ENCODE assay signal across 8 cellular contexts in the genomic region with DNA sequence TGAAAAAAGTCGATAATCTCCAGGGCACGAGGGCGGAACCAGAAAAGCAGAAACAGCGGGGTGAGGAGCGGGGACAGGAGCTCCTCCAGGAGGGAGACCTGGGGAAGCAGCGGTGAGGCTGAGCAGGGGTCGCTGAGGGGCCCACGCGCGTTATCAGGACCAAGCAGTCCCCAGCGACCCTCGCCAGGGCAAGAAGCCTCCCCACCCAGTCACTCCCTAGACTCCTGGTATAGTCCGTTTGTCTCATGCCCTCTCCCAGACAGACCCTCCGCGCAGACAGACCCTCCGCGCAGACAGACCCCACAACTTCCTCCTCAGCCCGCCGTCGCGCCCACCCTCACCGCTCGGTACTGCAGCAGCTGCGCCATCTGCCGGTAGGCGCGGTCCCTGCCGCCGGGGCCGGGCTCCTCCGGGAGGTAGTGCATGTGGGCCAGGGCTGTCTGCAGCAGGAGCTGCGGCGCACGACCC. TPM values are rescaled to one million over a fixed set of nuclear protein-coding genes. Genes with fewer than 3 reads are reported as not detected.
DNase-seq lines count a peak whose midpoint lies in the region; ATAC-seq and TF ChIP-seq lines count a peak whose summit lies in the region.

No MANE protein-coding gene starts in this region.

- peaks cover 21 to 52% (median 28%) of the 10 kb centered on the region in 3 donors for H3K4me1 ChIP-seq in esophagus squamous epithelium

- TF ChIP-seq RAD21 in neural cell (conservative IDR thresholded peaks at IDR 0.05) = peak; percentile 75

- H3K9me3 Mint-ChIP-seq in stimulated activated naive CD8-positive, alpha-beta T cell treated with anti-CD3 and anti-CD28 coated beads, Interleukin-15, amount 100 ng/mL, for 72 hours = no peaks in the 10 kb centered on the region

- TF ChIP-seq POLR2A in esophagus squamous epithelium (IDR thresholded peaks at IDR 0.05) = no peak

- H3K27me3 ChIP-seq in esophagus squamous epithelium = peaks cover 0 to 84% (median 7%) of the 10 kb centered on the region in 4 donors
- peaks cover 25% of the 10 kb centered on the region for H3K27me3 ChIP-seq in neural cell (ENCODE audit: insufficient read depth, low read depth, low read length)

- no peak overlapping the region for H3K4me2 ChIP-seq in neural cell (ENCODE audit: low read length)

- H3K4me3 ChIP-seq in esophagus squamous epithelium (peak overlapping the region in 3 of 4 donors; percentile 16 to 60 (median 38)), neural cell (ENCODE audit: low read length) (peak overlapping the region; percentile 61)

- H3K9me2 ChIP-seq in neural cell (ENCODE audit: insufficient read depth, low read length) = no peaks in the 10 kb centered on the region

- 5 to 9% methylated on average over 22 to 24 of the region's 34 CpGs for WGBS in esophagus squamous epithelium, 2 donors

- no peak for TF ChIP-seq EP300 in neural cell (conservative IDR thresholded peaks at IDR 0.05; ENCODE audit: poor library complexity, severe bottlenecking)

- H3K4me3 Mint-ChIP-seq in stimulated activated naive CD8-positive, alpha-beta T cell treated with anti-CD3 and anti-CD28 coated beads, Interleukin-15, amount 100 ng/mL, for 72 hours = peak overlapping the region; percentile 88 to 91

- no peaks in the 10 kb centered on the region for H3K79me2 ChIP-seq in neural cell (replicated peaks; ENCODE audit: insufficient read depth, low read length)

- peaks cover 25% of the 10 kb centered on the region for H3K27me3 Mint-ChIP-seq in stimulated activated naive CD8-positive, alpha-beta T cell treated with anti-CD3 and anti-CD28 coated beads, Interleukin-15, amount 100 ng/mL, for 72 hours

- no peak overlapping the region for H2AFZ ChIP-seq in neural cell (ENCODE audit: low read depth, low read length)

- peaks cover 68% of the 10 kb centered on the region for H3K4me1 Mint-ChIP-seq in stimulated activated naive CD8-positive, alpha-beta T cell treated with anti-CD3 and anti-CD28 coated beads, Interleukin-15, amount 100 ng/mL, for 72 hours

- peak; percentile 66 for ATAC-seq in HG02759 (IDR thresholded peaks at IDR 0.05; ENCODE audit: unreplicated experiment)
- peak; percentile 78 for ATAC-seq in stimulated activated naive CD8-positive, alpha-beta T cell treated with anti-CD3 and anti-CD28 coated beads, Interleukin-15, amount 100 ng/mL, for 72 hours

- intact Hi-C loops in esophagus squamous epithelium (cut with DNase I) = no loop called here

- peak overlapping the region; percentile 31 for H3K9ac ChIP-seq in neural cell (ENCODE audit: low read length)

- H4K20me1 ChIP-seq in neural cell (ENCODE audit: insufficient read depth) = no peaks in the 10 kb centered on the region

- DNase-seq in GDM1 (lab: John Stamatoyannopoulos, UW) (peak; percentile 48), NOMO-1 treated with DMSO at 0.1 percent for 48 hours (lab: John Stamatoyannopoulos, UW; ENCODE audit: unreplicated experiment) (peak; percentile 15), esophagus squamous epithelium (lab: John Stamatoyannopoulos, UW) (no peak), NCI-H2107 treated with DMSO at 0.1 percent for 48 hours (lab: John Stamatoyannopoulos, UW; ENCODE audit: unreplicated experiment) (no peak)
- DNase-seq in activated T-cell treated with anti-CD3 and anti-CD28 coated beads, Interleukin-2, amount 50 U/mL, for 1 hour = peak; percentile 88
- peak; percentile 84 to 87 for DNase-seq in stimulated activated naive CD8-positive, alpha-beta T cell treated with anti-CD3 and anti-CD28 coated beads, Interleukin-15, amount 100 ng/mL, for 72 hours

- H3K36me3 ChIP-seq in esophagus squamous epithelium = no peaks in the 10 kb centered on the region
- H3K36me3 ChIP-seq in neural cell (ENCODE audit: insufficient read depth, low read length) = no peaks in the 10 kb centered on the region

- H3K27ac Mint-ChIP-seq in stimulated activated naive CD8-positive, alpha-beta T cell treated with anti-CD3 and anti-CD28 coated beads, Interleukin-15, amount 100 ng/mL, for 72 hours = peak overlapping the region; percentile 42 to 93

- TF ChIP-seq CTCF in esophagus squamous epithelium (IDR thresholded peaks at IDR 0.05) = peak; percentile 78 to 92 (median 86)
- peak; percentile 91 for TF ChIP-seq CTCF in neural cell (IDR thresholded peaks at IDR 0.05; ENCODE audit: poor library complexity, severe bottlenecking)

- H3K27ac ChIP-seq in esophagus squamous epithelium (no peak overlapping the region), neural cell (ENCODE audit: low read length) (no peak overlapping the region)

- no peaks in the 10 kb centered on the region for H3F3A ChIP-seq in neural cell (ENCODE audit: insufficient read depth, low read length, poor library complexity, severe bottlenecking)

- no peaks in the 10 kb centered on the region for H3K9me3 ChIP-seq in esophagus squamous epithelium
- no peaks in the 10 kb centered on the region for H3K9me3 ChIP-seq in neural cell (ENCODE audit: low read length)

TF ChIP-seq in neural cell, 6 proteins besides CTCF, POLR2A, EP300 and RAD21:
- TF ChIP-seq, protein P1, sequence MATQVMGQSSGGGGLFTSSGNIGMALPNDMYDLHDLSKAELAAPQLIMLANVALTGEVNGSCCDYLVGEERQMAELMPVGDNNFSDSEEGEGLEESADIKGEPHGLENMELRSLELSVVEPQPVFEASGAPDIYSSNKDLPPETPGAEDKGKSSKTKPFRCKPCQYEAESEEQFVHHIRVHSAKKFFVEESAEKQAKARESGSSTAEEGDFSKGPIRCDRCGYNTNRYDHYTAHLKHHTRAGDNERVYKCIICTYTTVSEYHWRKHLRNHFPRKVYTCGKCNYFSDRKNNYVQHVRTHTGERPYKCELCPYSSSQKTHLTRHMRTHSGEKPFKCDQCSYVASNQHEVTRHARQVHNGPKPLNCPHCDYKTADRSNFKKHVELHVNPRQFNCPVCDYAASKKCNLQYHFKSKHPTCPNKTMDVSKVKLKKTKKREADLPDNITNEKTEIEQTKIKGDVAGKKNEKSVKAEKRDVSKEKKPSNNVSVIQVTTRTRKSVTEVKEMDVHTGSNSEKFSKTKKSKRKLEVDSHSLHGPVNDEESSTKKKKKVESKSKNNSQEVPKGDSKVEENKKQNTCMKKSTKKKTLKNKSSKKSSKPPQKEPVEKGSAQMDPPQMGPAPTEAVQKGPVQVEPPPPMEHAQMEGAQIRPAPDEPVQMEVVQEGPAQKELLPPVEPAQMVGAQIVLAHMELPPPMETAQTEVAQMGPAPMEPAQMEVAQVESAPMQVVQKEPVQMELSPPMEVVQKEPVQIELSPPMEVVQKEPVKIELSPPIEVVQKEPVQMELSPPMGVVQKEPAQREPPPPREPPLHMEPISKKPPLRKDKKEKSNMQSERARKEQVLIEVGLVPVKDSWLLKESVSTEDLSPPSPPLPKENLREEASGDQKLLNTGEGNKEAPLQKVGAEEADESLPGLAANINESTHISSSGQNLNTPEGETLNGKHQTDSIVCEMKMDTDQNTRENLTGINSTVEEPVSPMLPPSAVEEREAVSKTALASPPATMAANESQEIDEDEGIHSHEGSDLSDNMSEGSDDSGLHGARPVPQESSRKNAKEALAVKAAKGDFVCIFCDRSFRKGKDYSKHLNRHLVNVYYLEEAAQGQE (IDR thresholded peaks at IDR 0.05; ENCODE audit: borderline replicate concordance) = no peak
- peak; percentile 84 for TF ChIP-seq SMC3 (conservative IDR thresholded peaks at IDR 0.05; ENCODE audit: poor library complexity)
- no peak for TF ChIP-seq EZH2 (IDR thresholded peaks at IDR 0.05; ENCODE audit: borderline replicate concordance, insufficient read depth, low read length, poor library complexity, severe bottlenecking)
- TF ChIP-seq POLR2AphosphoS5 (IDR thresholded peaks at IDR 0.05) = no peak

RNA-seq across cellular contexts. Expression of a gene that starts 6.3 kb away (rescaled TPM):
- total RNA-seq in esophagus squamous epithelium = 10 to 100 TPM in 2 of 4 donors, 1 to 10 TPM in 2; 1.5 to 45.2 (median 12.8) TPM
- 1.2 and 1.4 TPM in 2 replicates for polyA plus RNA-seq in neural cell
- polyA minus RNA-seq in neural cell = 0.58 TPM in 1 of 2 replicates, not detected in the other

RNA-seq across cellular contexts. Expression of a gene that starts 10.3 kb away (rescaled TPM):
- 10 to 100 TPM; 23.1 to 41.0 (median 26.1) TPM for total RNA-seq in esophagus squamous epithelium
- 34.4 and 40.5 TPM in 2 replicates for polyA plus RNA-seq in neural cell
- polyA minus RNA-seq in neural cell = 49.4 and 51.7 TPM in 2 replicates

RNA-seq across cellular contexts. Expression of a gene that starts 27.2 kb away (rescaled TPM):
- total RNA-seq in esophagus squamous epithelium = 1 to 10 TPM; 1.4 to 3.2 (median 2.2) TPM
- not detected in 2 replicates for polyA plus RNA-seq in neural cell
- not detected in 2 replicates for polyA minus RNA-seq in neural cell

RNA-seq across cellular contexts. Expression of a gene that starts 30.3 kb away (rescaled TPM):
- under 1 TPM in 2 of 4 donors, not detected in 2; 0.40 to 0.95 TPM for total RNA-seq in esophagus squamous epithelium
- polyA plus RNA-seq in neural cell = 3.3 and 4.4 TPM in 2 replicates
- 0.49 and 1.6 TPM in 2 replicates for polyA minus RNA-seq in neural cell

RNA-seq across cellular contexts. Expression of a gene that starts 39.7 kb away (rescaled TPM):
- total RNA-seq in esophagus squamous epithelium = 10 to 100 TPM in 2 of 4 donors, 1 to 10 TPM in 2; 3.8 to 12.9 (median 8.6) TPM
- polyA plus RNA-seq in neural cell = 82.2 and 88.3 TPM in 2 replicates
- 49.3 and 49.7 TPM in 2 replicates for polyA minus RNA-seq in neural cell

Comparison
In these comparisons a context has a peak if more than half of its experiments do, and no peak if none do; other contexts are left out.
1. DNase-seq: peak in GDM1 (single experiment), NOMO-1 treated with DMSO at 0.1 percent for 48 hours (single experiment), activated T-cell treated with anti-CD3 and anti-CD28 coated beads, Interleukin-2, amount 50 U/mL, for 1 hour (single experiment) and stimulated activated naive CD8-positive, alpha-beta T cell treated with anti-CD3 and anti-CD28 coated beads, Interleukin-15, amount 100 ng/mL, for 72 hours (2 of 2); none in esophagus squamous epithelium (single experiment) and NCI-H2107 treated with DMSO at 0.1 percent for 48 hours (single experiment).